Comparison of ENCODE assay signal across 8 cellular contexts in the genomic region with DNA sequence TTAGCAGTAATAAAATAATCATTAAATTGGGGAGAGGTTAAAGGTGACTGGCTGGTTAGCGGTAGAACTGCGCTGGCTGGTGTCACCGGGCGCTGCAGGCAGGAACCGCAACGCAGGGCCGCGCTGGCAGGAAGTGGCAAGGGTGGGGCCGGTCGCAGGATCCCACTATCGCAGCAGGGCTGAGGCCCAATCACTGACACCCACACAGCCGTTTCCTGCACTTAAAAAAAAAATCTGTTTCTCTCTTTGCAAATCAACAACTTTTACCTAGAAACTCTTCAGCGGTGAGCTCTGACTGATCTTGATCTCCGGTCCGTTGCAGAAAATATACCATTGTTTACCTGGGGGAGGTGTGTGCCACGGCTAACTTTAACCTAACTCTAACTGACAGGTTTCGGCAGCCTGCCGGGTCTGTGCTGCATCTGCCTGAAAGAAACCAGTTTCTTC. TPM values are rescaled to one million over a fixed set of nuclear protein-coding genes. Genes with fewer than 3 reads are reported as not detected.
A peak's percentile ranks its signal among the peaks of the same experiment; 100 is the strongest.
DNase-seq lines count a peak whose midpoint lies in the region; ATAC-seq and TF ChIP-seq lines count a peak whose summit lies in the region.

No MANE protein-coding gene starts in this region.

- DNase-seq in GM19238 (ENCODE audit: insufficient read length, low spot score) = peak; percentile 66
- peak; percentile 97 for DNase-seq in activated CD4-positive, alpha-beta T cell treated with anti-CD3 and anti-CD28 coated beads, Interleukin-2, amount 10 ng/mL, durations not matched to agents 24 days and 14 days
- peak; percentile 58 for DNase-seq in fibroblast of villous mesenchyme (ENCODE audit: low read depth)
- peak; percentile 50 for DNase-seq in stimulated activated CD8-positive, alpha-beta memory T cell treated with anti-CD3 and anti-CD28 coated beads, Interleukin-15, amount 100 ng/mL, for 24 hours (ENCODE audit: low read depth)
- DNase-seq in islet precursor cell = no peak
- no peak for DNase-seq in HCEC 1CT
- DNase-seq in HFFc6 = no peak

- TF ChIP-seq CTCF in fibroblast of villous mesenchyme (IDR thresholded peaks at IDR 0.05; ENCODE audit: insufficient read depth, low read depth, low read length) (no peak), HFFc6 (IDR thresholded peaks at IDR 0.05) (no peak)

- no peak overlapping the region for H3K4me3 ChIP-seq in fibroblast of villous mesenchyme (ENCODE audit: low read depth, low read length)

- intact Hi-C loops in activated CD4-positive, alpha-beta T cell treated with anti-CD3 and anti-CD28 coated beads, Interleukin-2, amount 10 ng/mL, durations not matched to agents 24 days and 14 days (cut with micrococcal nuclease) = loop anchor here (1.0 kb wide), 2 partner anchors 29 to 43 kb away; no protein-coding TSS in a partner anchor

- peak overlapping the region; percentile 72 for H3K4me3 Mint-ChIP-seq in activated CD4-positive, alpha-beta T cell treated with anti-CD3 and anti-CD28 coated beads, Interleukin-2, amount 10 ng/mL, durations not matched to agents 24 days and 14 days
- no peak overlapping the region for H3K4me3 Mint-ChIP-seq in HFFc6

- H3K27ac Mint-ChIP-seq in activated CD4-positive, alpha-beta T cell treated with anti-CD3 and anti-CD28 coated beads, Interleukin-2, amount 10 ng/mL, durations not matched to agents 24 days and 14 days = peak overlapping the region; percentile 83
- H3K27ac Mint-ChIP-seq in HFFc6 = no peak overlapping the region

- peaks cover 20% of the 10 kb centered on the region for H3K36me3 Mint-ChIP-seq in activated CD4-positive, alpha-beta T cell treated with anti-CD3 and anti-CD28 coated beads, Interleukin-2, amount 10 ng/mL, durations not matched to agents 24 days and 14 days (ENCODE audit: low read depth)
- peaks cover 21% of the 10 kb centered on the region for H3K36me3 Mint-ChIP-seq in HFFc6 (ENCODE audit: low read depth)

- H3K4me1 Mint-ChIP-seq in activated CD4-positive, alpha-beta T cell treated with anti-CD3 and anti-CD28 coated beads, Interleukin-2, amount 10 ng/mL, durations not matched to agents 24 days and 14 days = peaks cover 67% of the 10 kb centered on the region
- H3K4me1 Mint-ChIP-seq in HFFc6 (ENCODE audit: low read depth) = peaks cover 13% of the 10 kb centered on the region

- ATAC-seq in HG03196 (IDR thresholded peaks at IDR 0.05; ENCODE audit: unreplicated experiment) = peak; percentile 74

- H3K9me3 Mint-ChIP-seq in activated CD4-positive, alpha-beta T cell treated with anti-CD3 and anti-CD28 coated beads, Interleukin-2, amount 10 ng/mL, durations not matched to agents 24 days and 14 days = no peaks in the 10 kb centered on the region
- H3K9me3 Mint-ChIP-seq in HFFc6 = no peaks in the 10 kb centered on the region

- peaks cover 7% of the 10 kb centered on the region for H3K27me3 Mint-ChIP-seq in activated CD4-positive, alpha-beta T cell treated with anti-CD3 and anti-CD28 coated beads, Interleukin-2, amount 10 ng/mL, durations not matched to agents 24 days and 14 days
- H3K27me3 Mint-ChIP-seq in HFFc6 (ENCODE audit: insufficient read depth) = peaks cover 3% of the 10 kb centered on the region

RNA-seq across cellular contexts. Expression of gene KLF2, which starts 46.9 kb away (rescaled TPM):
- 2.2 and 3.7 TPM in 2 replicates for total RNA-seq in activated CD4-positive, alpha-beta T cell treated with anti-CD3 and anti-CD28 coated beads, Interleukin-2, amount 10 ng/mL, durations not matched to agents 24 days and 14 days
- 3.0 and 6.8 TPM in 2 replicates for total RNA-seq in fibroblast of villous mesenchyme
- 10 to 100 TPM; 26.4 to 36.8 (median 32.4) TPM for total RNA-seq in HFFc6 (2021; fragmentation: NEBNext Ultra II Directional; extraction: Animal tissue kit (Norgen Biotek cat#: 25700))

Comparison
In these comparisons a context has a peak if more than half of its experiments do, and no peak if none do; other contexts are left out.
1. DNase-seq: peak in GM19238 (single experiment), activated CD4-positive, alpha-beta T cell treated with anti-CD3 and anti-CD28 coated beads, Interleukin-2, amount 10 ng/mL, durations not matched to agents 24 days and 14 days (single experiment), fibroblast of villous mesenchyme (single experiment) and stimulated activated CD8-positive, alpha-beta memory T cell treated with anti-CD3 and anti-CD28 coated beads, Interleukin-15, amount 100 ng/mL, for 24 hours (single experiment); none in islet precursor cell (single experiment), HCEC 1CT (single experiment) and HFFc6 (single experiment).